10 cellular contexts compared by ENCODE assay signal in the genomic region with DNA sequence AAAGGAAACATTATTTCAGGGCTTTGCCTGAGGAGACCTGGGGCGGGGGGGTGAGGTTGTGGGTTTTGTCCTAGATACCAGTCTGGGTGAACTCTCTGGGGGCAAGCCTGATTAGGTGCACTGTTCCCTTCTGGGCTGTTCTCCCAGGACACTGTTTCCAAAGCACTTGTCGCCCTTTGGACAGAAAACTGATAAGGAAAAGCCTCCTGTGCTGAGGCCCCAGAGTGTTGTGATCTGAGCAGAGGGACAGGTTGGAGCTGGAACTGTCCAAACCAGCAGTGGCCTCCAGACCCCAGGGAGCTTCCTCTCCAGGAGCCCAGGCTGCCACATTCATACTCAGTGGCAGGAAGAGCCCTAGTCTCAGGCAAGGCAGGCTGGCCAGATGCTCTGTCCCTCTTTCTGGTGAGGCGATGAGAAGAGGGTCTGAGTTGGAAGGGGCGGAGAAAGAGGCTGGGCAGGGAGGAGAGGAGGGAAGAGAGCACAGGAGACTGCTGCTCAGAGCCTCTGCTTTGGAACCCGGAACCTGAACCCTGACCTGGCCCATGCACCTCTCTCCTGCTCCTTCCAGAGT. TPM values are rescaled to one million over a fixed set of nuclear protein-coding genes. Genes with fewer than 3 reads are reported as not detected.
DNase-seq lines count a peak whose midpoint lies in the region.
"Had no signal": no experiment of that assay in that cellular context is flagged by ENCODE, and none has a peak within 500 bp of the region (broad histone marks: within the 10 kb centered on the region; RNA-seq: fewer than 3 reads in every experiment).

No MANE protein-coding gene starts in this region.

- H3K27ac ChIP-seq in subcutaneous abdominal adipose tissue (ENCODE audit: low read depth, low read length), result peak overlapping the region; percentile 54
- H3K27ac ChIP-seq: pancreas had no signal

- H3K4me1 Mint-ChIP-seq in T-helper 1 cell treated with Interleukin-12 subunit alpha and Interleukin-12 subunit beta and Interleukin-4 antibody, amounts not matched to agents 30 μg/mL and 1 μg/mL, for 36 hours (ENCODE audit: low read depth), result no peaks in the 10 kb centered on the region
- peaks cover 1% of the 10 kb centered on the region for H3K4me1 Mint-ChIP-seq in activated naive CD8-positive, alpha-beta T cell treated with anti-CD3 and anti-CD28 coated beads for 36 hours

- H3K27me3 Mint-ChIP-seq in T-helper 1 cell treated with Interleukin-12 subunit alpha and Interleukin-12 subunit beta and Interleukin-4 antibody, amounts not matched to agents 30 μg/mL and 1 μg/mL, for 36 hours (ENCODE audit: low read depth), result peaks cover 62% of the 10 kb centered on the region
- peaks cover 51% of the 10 kb centered on the region for H3K27me3 Mint-ChIP-seq in activated naive CD8-positive, alpha-beta T cell treated with anti-CD3 and anti-CD28 coated beads for 36 hours

- H3K27me3 ChIP-seq in subcutaneous abdominal adipose tissue (ENCODE audit: control insufficient read depth in 5 of 5, insufficient read depth in 4 of 5, low read length in 5 of 5), result peaks cover 0 to 36% (median 19%) of the 10 kb centered on the region in 5 donors
- H3K27me3 ChIP-seq: pancreas had no signal

- no peaks in the 10 kb centered on the region for H3K36me3 ChIP-seq in subcutaneous abdominal adipose tissue (ENCODE audit: control insufficient read depth in 5 of 5, insufficient read depth in 5 of 5, low read length in 5 of 5)
- H3K36me3 ChIP-seq: pancreas had no signal

- H3K4me3 ChIP-seq in subcutaneous abdominal adipose tissue (ENCODE audit: low read depth in 1 of 5, low read length in 5 of 5), result peak overlapping the region in 4 of 5 donors; percentile 29 to 69 (median 64)

- DNase-seq in T-helper 1 cell (no peak), iPS-NIHi11 (ENCODE audit: low spot score) (peak; percentile 29), T1000 (lab: John Stamatoyannopoulos, UW) (no peak), NK-92 (lab: John Stamatoyannopoulos, UW; ENCODE audit: unreplicated experiment) (no peak)
- no peak for DNase-seq in activated naive CD8-positive, alpha-beta T cell treated with anti-CD3 and anti-CD28 coated beads for 36 hours
- DNase-seq in stimulated activated CD4-positive, alpha-beta T cell treated with anti-CD3 and anti-CD28 coated beads, Interleukin-4, amount 100 ng/mL, for 24 hours, result no peak

- H3K9me3 Mint-ChIP-seq in T-helper 1 cell treated with Interleukin-12 subunit alpha and Interleukin-12 subunit beta and Interleukin-4 antibody, amounts not matched to agents 30 μg/mL and 1 μg/mL, for 36 hours, result no peaks in the 10 kb centered on the region
- no peaks in the 10 kb centered on the region for H3K9me3 Mint-ChIP-seq in activated naive CD8-positive, alpha-beta T cell treated with anti-CD3 and anti-CD28 coated beads for 36 hours
- H3K9me3 Mint-ChIP-seq: stimulated activated memory B cell treated with anti-CD40 and anti-IgM and Interleukin-4, amounts not matched to agents 10 μg/mL and 1 μg/mL and 100 μg/mL, for 72 hours had no signal

- H3K36me3 Mint-ChIP-seq in T-helper 1 cell treated with Interleukin-12 subunit alpha and Interleukin-12 subunit beta and Interleukin-4 antibody, amounts not matched to agents 30 μg/mL and 1 μg/mL, for 36 hours (ENCODE audit: low read depth), result no peaks in the 10 kb centered on the region
- no peaks in the 10 kb centered on the region for H3K36me3 Mint-ChIP-seq in activated naive CD8-positive, alpha-beta T cell treated with anti-CD3 and anti-CD28 coated beads for 36 hours
- H3K36me3 Mint-ChIP-seq: stimulated activated memory B cell treated with anti-CD40 and anti-IgM and Interleukin-4, amounts not matched to agents 10 μg/mL and 1 μg/mL and 100 μg/mL, for 72 hours had no signal

- H3K4me1 ChIP-seq in subcutaneous abdominal adipose tissue (ENCODE audit: control insufficient read depth in 5 of 5, insufficient read depth in 5 of 5, low read length in 5 of 5), result peaks cover 9 to 48% (median 38%) of the 10 kb centered on the region in 5 donors

- no peaks in the 10 kb centered on the region for H3K9me3 ChIP-seq in subcutaneous abdominal adipose tissue (ENCODE audit: control insufficient read depth in 5 of 5, low read length in 5 of 5)
- H3K9me3 ChIP-seq: pancreas had no signal

- no peak overlapping the region for H3K27ac Mint-ChIP-seq in T-helper 1 cell treated with Interleukin-12 subunit alpha and Interleukin-12 subunit beta and Interleukin-4 antibody, amounts not matched to agents 30 μg/mL and 1 μg/mL, for 36 hours
- H3K27ac Mint-ChIP-seq in activated naive CD8-positive, alpha-beta T cell treated with anti-CD3 and anti-CD28 coated beads for 36 hours, result no peak overlapping the region
- H3K27ac Mint-ChIP-seq: stimulated activated memory B cell treated with anti-CD40 and anti-IgM and Interleukin-4, amounts not matched to agents 10 μg/mL and 1 μg/mL and 100 μg/mL, for 72 hours had no signal

- H3K4me3 Mint-ChIP-seq in T-helper 1 cell treated with Interleukin-12 subunit alpha and Interleukin-12 subunit beta and Interleukin-4 antibody, amounts not matched to agents 30 μg/mL and 1 μg/mL, for 36 hours, result peak overlapping the region; percentile 77
- peak overlapping the region; percentile 67 for H3K4me3 Mint-ChIP-seq in activated naive CD8-positive, alpha-beta T cell treated with anti-CD3 and anti-CD28 coated beads for 36 hours

- peak overlapping the region in 1 of 5 donors; percentile 17 for H3K9ac ChIP-seq in subcutaneous abdominal adipose tissue (ENCODE audit: low read length in 5 of 5)

RNA-seq across cellular contexts. Expression of a gene that starts 1.9 kb away (rescaled TPM):
- under 1 TPM; 0.50 to 0.56 TPM for total RNA-seq in activated naive CD8-positive, alpha-beta T cell treated with anti-CD3 and anti-CD28 coated beads for 36 hours
